Comparison of ENCODE assay signal across 30 cellular contexts in the genomic region with DNA sequence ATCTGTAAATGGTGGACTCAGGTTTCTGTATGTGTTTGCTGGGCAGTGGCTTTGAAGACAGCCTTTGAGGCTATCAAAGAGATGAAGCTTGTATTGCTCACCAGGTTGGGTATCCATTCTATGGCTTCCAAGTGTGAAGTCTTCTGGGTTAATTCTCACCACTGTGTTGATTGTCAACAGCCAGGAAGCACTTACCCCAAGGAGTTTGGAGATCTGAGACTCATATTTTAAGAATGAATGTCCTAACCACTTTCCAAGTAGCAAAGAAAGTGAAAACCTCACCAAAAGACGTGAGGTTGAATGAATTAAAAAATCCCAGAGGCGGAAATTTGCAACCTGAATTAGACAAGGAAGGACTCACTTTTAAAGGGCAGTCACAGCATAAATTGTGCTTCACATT.
"Had no signal": no experiment of that assay in that cellular context is flagged by ENCODE, and none has a peak within 500 bp of the region (broad histone marks: within the 10 kb centered on the region; RNA-seq: fewer than 3 reads in every experiment).

No MANE protein-coding gene starts in this region.

- H3K27ac ChIP-seq: ascending aorta, brain microvascular endothelial cell, coronary artery, dorsolateral prefrontal cortex, VCaP had no signal

- H3K9me3 ChIP-seq: ascending aorta had no signal

- DNase-seq: activated CD4-positive, alpha-beta memory T cell treated with anti-CD3 and anti-CD28 coated beads, Interleukin-2, amount 10 ng/mL, durations not matched to agents 7 days and 5 days; activated CD4-positive, alpha-beta T cell treated with anti-CD3 and anti-CD28 coated beads for 1 hour; activated CD4-positive, alpha-beta T cell treated with anti-CD3 and anti-CD28 coated beads for 4 hours; activated CD4-positive, alpha-beta T cell treated with anti-CD3 and anti-CD28 coated beads, Interleukin-2, amount 10 ng/mL, durations not matched to agents 7 days and 5 days; activated CD4-positive, alpha-beta T cell treated with anti-CD3 and anti-CD28 coated beads, Interleukin-2, amount 50 U/mL, for 4 hours; activated CD8-positive, alpha-beta memory T cell treated with anti-CD3 and anti-CD28 coated beads, Interleukin-2, amount 50 U/mL, for 48 hours; activated gamma-delta T cell; activated naive CD4-positive, alpha-beta T cell; activated naive CD4-positive, alpha-beta T cell treated with anti-CD3 and anti-CD28 coated beads, Interleukin-2, amount 10 ng/mL, durations not matched to agents 7 days and 5 days; activated naive CD8-positive, alpha-beta T cell treated with anti-CD3 and anti-CD28 coated beads, Interleukin-2, amount 10 ng/mL, durations not matched to agents 7 days and 5 days; activated T-cell treated with anti-CD3 and anti-CD28 coated beads for 4 hours; activated T-cell treated with anti-CD3 and anti-CD28 coated beads, Interleukin-2, amount 50 U/mL, for 24 hours; activated T-cell treated with anti-CD3 and anti-CD28 coated beads, Interleukin-2, amount 50 U/mL, for 72 hours; brain microvascular endothelial cell; dorsolateral prefrontal cortex; effector memory CD4-positive, alpha-beta T cell; endodermal cell; foreskin fibroblast; head of caudate nucleus; SW 1271; T-cell had no signal

- H3K27me3 Mint-ChIP-seq: activated CD4-positive, alpha-beta memory T cell treated with anti-CD3 and anti-CD28 coated beads, Interleukin-2, amount 10 ng/mL, durations not matched to agents 7 days and 5 days; activated CD4-positive, alpha-beta T cell treated with anti-CD3 and anti-CD28 coated beads, Interleukin-2, amount 10 ng/mL, durations not matched to agents 7 days and 5 days; activated naive CD4-positive, alpha-beta T cell treated with anti-CD3 and anti-CD28 coated beads, Interleukin-2, amount 10 ng/mL, durations not matched to agents 7 days and 5 days; activated naive CD8-positive, alpha-beta T cell treated with anti-CD3 and anti-CD28 coated beads, Interleukin-2, amount 10 ng/mL, durations not matched to agents 7 days and 5 days; activated T-cell treated with anti-CD3 and anti-CD28 coated beads, Interleukin-2, amount 50 U/mL, for 24 hours; central memory CD8-positive, alpha-beta T cell; dendritic cell treated with granulocyte-macrophage colony-stimulating factor and Interleukin-4, amounts not matched to agents 40 ng/mL and 50 ng/mL, for 4 days; T-cell had no signal

- H3K4me3 Mint-ChIP-seq: activated CD4-positive, alpha-beta memory T cell treated with anti-CD3 and anti-CD28 coated beads, Interleukin-2, amount 10 ng/mL, durations not matched to agents 7 days and 5 days; activated CD4-positive, alpha-beta T cell treated with anti-CD3 and anti-CD28 coated beads, Interleukin-2, amount 10 ng/mL, durations not matched to agents 7 days and 5 days; activated naive CD4-positive, alpha-beta T cell treated with anti-CD3 and anti-CD28 coated beads, Interleukin-2, amount 10 ng/mL, durations not matched to agents 7 days and 5 days; activated naive CD8-positive, alpha-beta T cell treated with anti-CD3 and anti-CD28 coated beads, Interleukin-2, amount 10 ng/mL, durations not matched to agents 7 days and 5 days; activated T-cell treated with anti-CD3 and anti-CD28 coated beads, Interleukin-2, amount 50 U/mL, for 24 hours; activated T-cell treated with anti-CD3 and anti-CD28 coated beads, Interleukin-2, amount 50 U/mL, for 72 hours; central memory CD8-positive, alpha-beta T cell; dendritic cell treated with granulocyte-macrophage colony-stimulating factor and Interleukin-4, amounts not matched to agents 40 ng/mL and 50 ng/mL, for 4 days; endodermal cell; T-cell; T-helper 1 cell treated with Interleukin-12 subunit alpha and Interleukin-12 subunit beta and Interleukin-4 antibody, amounts not matched to agents 30 μg/mL and 1 μg/mL, for 36 hours; WTC11 had no signal

- H3K4me1 Mint-ChIP-seq: activated CD4-positive, alpha-beta memory T cell treated with anti-CD3 and anti-CD28 coated beads, Interleukin-2, amount 10 ng/mL, durations not matched to agents 7 days and 5 days; activated CD4-positive, alpha-beta T cell treated with anti-CD3 and anti-CD28 coated beads, Interleukin-2, amount 10 ng/mL, durations not matched to agents 7 days and 5 days; activated naive CD4-positive, alpha-beta T cell treated with anti-CD3 and anti-CD28 coated beads, Interleukin-2, amount 10 ng/mL, durations not matched to agents 7 days and 5 days; activated naive CD8-positive, alpha-beta T cell treated with anti-CD3 and anti-CD28 coated beads, Interleukin-2, amount 10 ng/mL, durations not matched to agents 7 days and 5 days; T-cell; WTC11 had no signal

- FAIRE-seq: bronchial epithelial cell had no signal

- H3K27me3 ChIP-seq: ascending aorta, brain microvascular endothelial cell, dorsolateral prefrontal cortex had no signal

- H3K36me3 Mint-ChIP-seq: WTC11 had no signal

- H3K9me3 Mint-ChIP-seq: activated CD4-positive, alpha-beta memory T cell treated with anti-CD3 and anti-CD28 coated beads, Interleukin-2, amount 10 ng/mL, durations not matched to agents 7 days and 5 days; activated CD4-positive, alpha-beta T cell treated with anti-CD3 and anti-CD28 coated beads, Interleukin-2, amount 10 ng/mL, durations not matched to agents 7 days and 5 days; activated naive CD4-positive, alpha-beta T cell treated with anti-CD3 and anti-CD28 coated beads, Interleukin-2, amount 10 ng/mL, durations not matched to agents 7 days and 5 days; activated naive CD4-positive, alpha-beta T cell treated with anti-CD3 and anti-CD28 coated beads, Interleukin-2, amount 50 U/mL, for 72 hours; activated naive CD8-positive, alpha-beta T cell treated with anti-CD3 and anti-CD28 coated beads, Interleukin-2, amount 10 ng/mL, durations not matched to agents 7 days and 5 days; activated T-cell treated with anti-CD3 and anti-CD28 coated beads, Interleukin-2, amount 50 U/mL, for 24 hours; activated T-cell treated with anti-CD3 and anti-CD28 coated beads, Interleukin-2, amount 50 U/mL, for 72 hours; central memory CD8-positive, alpha-beta T cell; endodermal cell; T-cell; T-helper 1 cell treated with Interleukin-12 subunit alpha and Interleukin-12 subunit beta and Interleukin-4 antibody, amounts not matched to agents 30 μg/mL and 1 μg/mL, for 36 hours; WTC11 had no signal

- H3K27ac Mint-ChIP-seq: activated CD4-positive, alpha-beta memory T cell treated with anti-CD3 and anti-CD28 coated beads, Interleukin-2, amount 10 ng/mL, durations not matched to agents 7 days and 5 days; activated CD4-positive, alpha-beta T cell treated with anti-CD3 and anti-CD28 coated beads, Interleukin-2, amount 10 ng/mL, durations not matched to agents 7 days and 5 days; activated naive CD4-positive, alpha-beta T cell treated with anti-CD3 and anti-CD28 coated beads, Interleukin-2, amount 10 ng/mL, durations not matched to agents 7 days and 5 days; activated naive CD4-positive, alpha-beta T cell treated with anti-CD3 and anti-CD28 coated beads, Interleukin-2, amount 50 U/mL, for 72 hours; activated naive CD8-positive, alpha-beta T cell treated with anti-CD3 and anti-CD28 coated beads, Interleukin-2, amount 10 ng/mL, durations not matched to agents 7 days and 5 days; activated T-cell treated with anti-CD3 and anti-CD28 coated beads, Interleukin-2, amount 50 U/mL, for 24 hours; activated T-cell treated with anti-CD3 and anti-CD28 coated beads, Interleukin-2, amount 50 U/mL, for 72 hours; dendritic cell treated with granulocyte-macrophage colony-stimulating factor and Interleukin-4, amounts not matched to agents 40 ng/mL and 50 ng/mL, for 4 days; endodermal cell; T-cell; T-helper 1 cell treated with Interleukin-12 subunit alpha and Interleukin-12 subunit beta and Interleukin-4 antibody, amounts not matched to agents 30 μg/mL and 1 μg/mL, for 36 hours; WTC11 had no signal

- H3K4me3 ChIP-seq: ascending aorta, coronary artery, dorsolateral prefrontal cortex had no signal
